ENCODE assay signal across 9 cellular contexts in genomic region chr11:58059011-58059358, GRCh38. TPM values are rescaled to one million over a fixed set of nuclear protein-coding genes. Genes with fewer than 3 reads are reported as not detected.
DNase-seq lines count a peak whose midpoint lies in the region; ATAC-seq and TF ChIP-seq lines count a peak whose summit lies in the region.
"Had no signal": no experiment of that assay in that cellular context is flagged by ENCODE, and none has a peak within 500 bp of the region (broad histone marks: within the 10 kb centered on the region; RNA-seq: fewer than 3 reads in every experiment).

No MANE protein-coding gene starts in this region.

- DNase-seq in Caco-2 (peak in 1 of 2 experiments; percentile 28), RWPE2 (ENCODE audit: low spot score) (no peak), osteoblast (ENCODE audit: insufficient read length, low spot score, missing footprints) (peak; percentile 64), occipital lobe (lab: John Stamatoyannopoulos, UW) (no peak), foreskin melanocyte (no peak)
- no peak for DNase-seq in stimulated activated CD4-positive, alpha-beta T cell treated with anti-CD3 and anti-CD28 coated beads, Interleukin-12 subunit alpha, Interleukin-12 subunit beta, amount 100 ng/mL, for 4 hours
- no peak for DNase-seq in activated naive CD4-positive, alpha-beta T cell treated with anti-CD3 and anti-CD28 coated beads, Interleukin-2, amount 50 U/mL, for 72 hours (ENCODE audit: low spot score in 2 of 2)
- DNase-seq: cerebellar nuclear complex had no signal

- no peak overlapping the region for H3K4me3 ChIP-seq in Caco-2 (ENCODE audit: low read depth, low read length)
- no peak overlapping the region for H3K4me3 ChIP-seq in RWPE2 (ENCODE audit: severe bottlenecking)
- no peak overlapping the region for H3K4me3 ChIP-seq in gastroesophageal sphincter
- no peak overlapping the region for H3K4me3 ChIP-seq in osteoblast (ENCODE audit: insufficient read depth, low read length)

- H3K4me3 Mint-ChIP-seq in Caco-2 (ENCODE audit: unreplicated experiment) = no peak overlapping the region

- TF ChIP-seq POLR2A in gastroesophageal sphincter (IDR thresholded peaks at IDR 0.05) = no peak

- H3K36me3 ChIP-seq in Caco-2 (ENCODE audit: control insufficient read depth, insufficient read depth, low read length) = no peaks in the 10 kb centered on the region
- H3K36me3 ChIP-seq in RWPE2 (ENCODE audit: low read depth) = no peaks in the 10 kb centered on the region
- H3K36me3 ChIP-seq in gastroesophageal sphincter = no peaks in the 10 kb centered on the region
- no peaks in the 10 kb centered on the region for H3K36me3 ChIP-seq in osteoblast (ENCODE audit: insufficient read depth, low read length)

- H3K36me3 Mint-ChIP-seq in Caco-2 (ENCODE audit: insufficient read depth, unreplicated experiment) = no peaks in the 10 kb centered on the region
- no peaks in the 10 kb centered on the region for H3K36me3 Mint-ChIP-seq in activated naive CD4-positive, alpha-beta T cell treated with anti-CD3 and anti-CD28 coated beads, Interleukin-2, amount 50 U/mL, for 72 hours

- TF ChIP-seq EP300 in gastroesophageal sphincter (IDR thresholded peaks at IDR 0.05) = no peak

- 17 to 23% methylated on average over 4 of the region's 4 CpGs for WGBS in gastroesophageal sphincter (ENCODE audit: low coverage in 1 of 2), 2 donors

- H3K4me2 ChIP-seq in osteoblast (ENCODE audit: insufficient read depth, low read length) = no peak overlapping the region

- H3K4me1 Mint-ChIP-seq in Caco-2 (ENCODE audit: low read depth, unreplicated experiment) = peaks cover 17% of the 10 kb centered on the region

- H3K27me3 Mint-ChIP-seq in Caco-2 (ENCODE audit: insufficient read depth, unreplicated experiment) = no peaks in the 10 kb centered on the region

- ATAC-seq in RWPE2 (ENCODE audit: low read depth) = peak; percentile 70
- peak; percentile 56 for ATAC-seq in gastroesophageal sphincter
- no peak for ATAC-seq in activated naive CD4-positive, alpha-beta T cell treated with anti-CD3 and anti-CD28 coated beads, Interleukin-2, amount 50 U/mL, for 72 hours

- H3K4me1 ChIP-seq in Caco-2 (peaks cover 33% of the 10 kb centered on the region), RWPE2 (ENCODE audit: insufficient read depth, poor library complexity, severe bottlenecking) (peaks cover 3% of the 10 kb centered on the region), gastroesophageal sphincter (peaks cover 0 to 13% (median 5%) of the 10 kb centered on the region in 3 donors), osteoblast (ENCODE audit: insufficient read depth, low read length) (peaks cover 15% of the 10 kb centered on the region)

- BruUV-seq in Caco-2 (replicated peaks; lab: Mats Ljungman, UMichigan) = no TSS peak

- peak overlapping the region; percentile 83 for H3K27ac Mint-ChIP-seq in Caco-2 (ENCODE audit: unreplicated experiment)
- no peak overlapping the region for H3K27ac Mint-ChIP-seq in activated naive CD4-positive, alpha-beta T cell treated with anti-CD3 and anti-CD28 coated beads, Interleukin-2, amount 50 U/mL, for 72 hours

- H3K27me3 ChIP-seq in Caco-2 (replicated peaks; ENCODE audit: control insufficient read depth, insufficient read depth, low read length) = no peaks in the 10 kb centered on the region
- no peaks in the 10 kb centered on the region for H3K27me3 ChIP-seq in RWPE2 (ENCODE audit: insufficient read depth, poor library complexity, severe bottlenecking)
- H3K27me3 ChIP-seq in gastroesophageal sphincter = no peaks in the 10 kb centered on the region
- H3K27me3 ChIP-seq in osteoblast (ENCODE audit: insufficient read depth, low read length) = no peaks in the 10 kb centered on the region

- H4K20me1 ChIP-seq in osteoblast (ENCODE audit: insufficient read depth, low read length) = no peaks in the 10 kb centered on the region

- H3K27ac ChIP-seq in RWPE2 (ENCODE audit: poor library complexity, severe bottlenecking) (peak overlapping the region; percentile 60), gastroesophageal sphincter (peak overlapping the region in 3 of 4 donors; percentile 52 to 56 (median 55)), osteoblast (ENCODE audit: low read depth, low read length) (peak overlapping the region; percentile 68)

- H3K9me3 ChIP-seq in Caco-2 (no peaks in the 10 kb centered on the region), RWPE2 (ENCODE audit: severe bottlenecking) (no peaks in the 10 kb centered on the region), gastroesophageal sphincter (no peaks in the 10 kb centered on the region), osteoblast (ENCODE audit: low read depth, low read length) (no peaks in the 10 kb centered on the region)

- H2AFZ ChIP-seq in osteoblast (ENCODE audit: low read length) = peak overlapping the region; percentile 47

- POLR2A ChIA-PET in Caco-2 (lab: Charles Lee) = no interaction called here

- TF ChIP-seq CTCF in Caco-2 (IDR thresholded peaks at IDR 0.05; ENCODE audit: insufficient read depth in 1 of 2, low read depth in 1 of 2, low read length in 1 of 2, severe bottlenecking in 1 of 2, unreplicated experiment in 1 of 2) = no peak
- TF ChIP-seq CTCF in RWPE2 (IDR thresholded peaks at IDR 0.05; ENCODE audit: poor library complexity, severe bottlenecking) = no peak
- no peak for TF ChIP-seq CTCF in gastroesophageal sphincter (IDR thresholded peaks at IDR 0.05)
- no peak for TF ChIP-seq CTCF in osteoblast (IDR thresholded peaks at IDR 0.05; ENCODE audit: extremely low read depth, low read depth, low read length)

- intact Hi-C loops in Caco-2 (cut with micrococcal nuclease; ENCODE audit: unreplicated experiment) = no loop called here

- no peaks in the 10 kb centered on the region for H3K9me3 Mint-ChIP-seq in Caco-2 (ENCODE audit: unreplicated experiment)
- H3K9me3 Mint-ChIP-seq in activated naive CD4-positive, alpha-beta T cell treated with anti-CD3 and anti-CD28 coated beads, Interleukin-2, amount 50 U/mL, for 72 hours = peaks cover 0 to 4% of the 10 kb centered on the region in 2 donors

- no peaks in the 10 kb centered on the region for H3K79me2 ChIP-seq in osteoblast (ENCODE audit: insufficient read depth, low read length)

- CTCF ChIA-PET in Caco-2 (lab: Charles Lee) = no interaction called here

RNA-seq across cellular contexts. Expression of gene OR6Q1, which starts 28.2 kb away (rescaled TPM):
- total RNA-seq in Caco-2 (2022) = not detected in 2 replicates
- total RNA-seq in gastroesophageal sphincter = not detected
- total RNA-seq in osteoblast = not detected in 2 replicates
- not detected for total RNA-seq in occipital lobe
- total RNA-seq in activated naive CD4-positive, alpha-beta T cell treated with anti-CD3 and anti-CD28 coated beads, Interleukin-2, amount 50 U/mL, for 72 hours = under 1 TPM in 1 of 2 donors, not detected in 1; 0.25 TPM

RNA-seq across cellular contexts. Expression of gene OR9Q1, which starts 35.3 kb away (rescaled TPM):
- total RNA-seq in Caco-2 (2022) (not detected in 2 replicates), gastroesophageal sphincter (not detected), osteoblast (not detected in 2 replicates), occipital lobe (not detected)
- total RNA-seq in activated naive CD4-positive, alpha-beta T cell treated with anti-CD3 and anti-CD28 coated beads, Interleukin-2, amount 50 U/mL, for 72 hours = not detected

Comparison
In these comparisons a context has a peak if more than half of its experiments do, and no peak if none do; other contexts are left out.
1. ATAC-seq: peak in RWPE2 (single experiment) and gastroesophageal sphincter (single experiment); none in activated naive CD4-positive, alpha-beta T cell treated with anti-CD3 and anti-CD28 coated beads, Interleukin-2, amount 50 U/mL, for 72 hours (0 of 2).
2. Peak in every context shown above with its lines, with median percentiles within 50 percentile points of each other: H3K27ac ChIP-seq.